In the genomic region with DNA sequence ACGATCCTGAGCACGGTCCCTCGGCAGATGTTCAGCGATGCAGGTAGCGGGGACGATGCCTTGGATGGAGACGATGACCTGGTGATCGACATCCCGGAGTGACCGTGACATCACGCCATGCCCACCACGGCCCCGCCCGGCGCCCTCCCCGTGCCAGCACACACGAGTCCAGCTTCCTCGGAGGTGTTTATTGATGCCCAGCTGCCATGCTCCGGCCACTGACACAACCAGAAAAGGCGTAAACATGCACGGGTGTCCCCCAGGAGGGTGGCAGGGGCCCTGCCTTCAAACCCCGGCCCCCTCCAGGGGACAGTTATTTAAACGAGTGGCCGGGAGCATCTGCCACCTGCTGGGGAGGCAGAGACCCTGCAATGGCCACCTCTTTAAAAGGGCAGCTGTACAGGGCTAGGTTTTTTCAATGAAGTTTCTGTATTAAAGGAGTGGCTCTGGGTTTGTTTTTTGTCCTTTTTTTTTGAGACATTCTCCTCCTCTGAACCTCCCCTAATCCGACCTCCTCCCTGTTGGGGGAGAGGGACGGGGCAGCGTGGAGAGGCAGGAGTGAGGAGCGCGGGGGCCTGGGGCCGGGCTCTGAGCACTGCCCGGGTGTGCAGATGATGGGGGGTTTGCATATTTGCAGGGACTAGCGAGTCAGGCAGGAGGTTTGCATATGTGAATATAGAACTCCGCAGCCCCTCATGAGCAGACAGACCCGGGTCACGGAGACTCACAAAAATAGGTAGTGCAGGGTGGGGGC, we compare ENCODE assay signal across 9 cellular contexts. TPM values are rescaled to one million over a fixed set of nuclear protein-coding genes. Genes with fewer than 3 reads are reported as not detected.
DNase-seq lines count a peak whose midpoint lies in the region; ATAC-seq, FAIRE-seq and TF ChIP-seq lines count a peak whose summit lies in the region.
"Had no signal": no experiment of that assay in that cellular context is flagged by ENCODE, and none has a peak within 500 bp of the region (broad histone marks: within the 10 kb centered on the region; RNA-seq: fewer than 3 reads in every experiment).

No MANE protein-coding gene starts in this region.

- peaks cover 0 to 15% (median 4%) of the 10 kb centered on the region in 4 donors for H3K4me1 ChIP-seq in tibial artery

- H3K27me3 Mint-ChIP-seq in brain = no peaks in the 10 kb centered on the region

- no peak for ATAC-seq in HG02938 (IDR thresholded peaks at IDR 0.05; ENCODE audit: unreplicated experiment)

- no peak overlapping the region for H3K4me3 Mint-ChIP-seq in brain
- H3K4me3 Mint-ChIP-seq: natural killer cell treated with Interleukin-12 subunit alpha and Interleukin-12 subunit beta and Interleukin-15 and Interleukin-18, amount 100 ng/mL, for 72 hours had no signal

- H3K4me1 Mint-ChIP-seq in brain = peaks cover 18% of the 10 kb centered on the region

- TF ChIP-seq CTCF in GM13977 (IDR thresholded peaks at IDR 0.05; ENCODE audit: extremely low read depth, insufficient read depth, missing control alignments) (peak; percentile 74), brain (conservative IDR thresholded peaks at IDR 0.05) (peak; percentile 59 to 76), tibial artery (IDR thresholded peaks at IDR 0.05) (peak; percentile 68 to 76)

- H3K9me3 Mint-ChIP-seq in brain = peaks cover 0 to 2% (median 0%) of the 10 kb centered on the region in 5 experiments
- H3K9me3 Mint-ChIP-seq: natural killer cell treated with Interleukin-12 subunit alpha and Interleukin-12 subunit beta and Interleukin-15 and Interleukin-18, amount 100 ng/mL, for 72 hours had no signal

- H3K4me3 ChIP-seq in tibial artery = no peak overlapping the region

- peaks cover 0 to 42% (median 22%) of the 10 kb centered on the region in 3 donors for H3K36me3 ChIP-seq in tibial artery

- peaks cover 0 to 43% of the 10 kb centered on the region in 2 donors for H3K27me3 ChIP-seq in tibial artery

- no peaks in the 10 kb centered on the region for H3K9me3 ChIP-seq in tibial artery

- intact Hi-C loops in tibial artery (cut with DNase I; ENCODE audit: low total_unique reads) = loop anchor here (5.0 to 10.0 kb wide), 3 partner anchors 81 to 308 kb away; partner anchors contain the start of genes CDIPT and KCTD13

- no peak for FAIRE-seq in RCC 7860 (lab: Jason Lieb, UNC)

- H3K27ac ChIP-seq in tibial artery = no peak overlapping the region

- peak; percentile 51 for DNase-seq in CD1c-positive myeloid dendritic cell (ENCODE audit: extremely low spot score)
- peak; percentile 89 for DNase-seq in GM13977 (ENCODE audit: low spot score)
- peak; percentile 13 for DNase-seq in RCC 7860 (ENCODE audit: low spot score)
- DNase-seq in kidney glomerular epithelial cell (lab: John Stamatoyannopoulos, UW) = peak; percentile 15
- no peak for DNase-seq in tibial artery
- DNase-seq in foreskin melanocyte = no peak

- no peaks in the 10 kb centered on the region for H3K36me3 Mint-ChIP-seq in brain

- peak overlapping the region in 2 of 5 experiments; percentile 22 to 43 for H3K27ac Mint-ChIP-seq in brain
- H3K27ac Mint-ChIP-seq: natural killer cell treated with Interleukin-12 subunit alpha and Interleukin-12 subunit beta and Interleukin-15 and Interleukin-18, amount 100 ng/mL, for 72 hours had no signal

- in situ Hi-C loops in GM13977 (cut with MboI; ENCODE audit: low pct_unique_long_range_greater_than_20kb, low sequenced_read_pairs, unreplicated experiment) = no loop called here

RNA-seq across cellular contexts. Expression of gene DOC2A, which starts 5.3 kb away (rescaled TPM):
- 23.1 TPM for polyA plus RNA-seq in brain (ENCODE audit: insufficient read depth, low read depth, low replicate concordance)

RNA-seq across cellular contexts. Expression of gene INO80E, which starts 9.5 kb away (rescaled TPM):
- 147 TPM for polyA plus RNA-seq in brain (ENCODE audit: insufficient read depth, low read depth, low replicate concordance)

RNA-seq across cellular contexts. Expression of gene HIRIP3, which starts 10.1 kb away (rescaled TPM):
- 85.9 TPM for polyA plus RNA-seq in brain (ENCODE audit: insufficient read depth, low read depth, low replicate concordance)

RNA-seq across cellular contexts. Expression of gene C16orf92, which starts 17.5 kb away (rescaled TPM):
- polyA plus RNA-seq in brain (ENCODE audit: insufficient read depth, low read depth, low replicate concordance) = not detected

RNA-seq across cellular contexts. Expression of gene TLCD3B, which starts 25.6 kb away (rescaled TPM):
- polyA plus RNA-seq in brain (ENCODE audit: insufficient read depth, low read depth, low replicate concordance) = 186 TPM

Comparison
In these comparisons a context has a peak if more than half of its experiments do, and no peak if none do; other contexts are left out.
1. DNase-seq: peak in CD1c-positive myeloid dendritic cell (single experiment), GM13977 (single experiment), RCC 7860 (single experiment) and kidney glomerular epithelial cell (single experiment); none in tibial artery (0 of 2) and foreskin melanocyte (single experiment).
2. Peak in every context shown above with its lines, with median percentiles within 50 percentile points of each other: CTCF ChIP-seq.